ENCODE assay signal across 14 cellular contexts in the genomic region with DNA sequence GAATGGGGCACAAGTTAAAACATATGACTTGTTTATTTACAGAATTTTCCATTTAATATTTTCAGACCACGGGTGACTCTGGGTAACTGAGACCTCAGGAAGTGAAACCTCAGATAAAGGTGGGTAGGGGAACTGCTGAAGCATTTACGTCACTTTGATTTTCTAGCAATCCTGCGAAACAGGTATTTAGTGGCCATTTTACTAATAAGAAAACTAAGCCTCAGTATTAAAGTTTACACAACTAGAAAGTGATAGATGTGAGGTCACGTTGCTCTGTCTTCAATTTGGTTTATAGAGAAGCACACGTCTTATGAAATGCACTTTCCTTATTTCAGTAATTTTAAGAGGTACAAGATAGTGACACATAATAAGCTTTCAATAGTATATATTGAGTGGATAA.
A peak's percentile ranks its signal among the peaks of the same experiment; 100 is the strongest.
DNase-seq lines count a peak whose midpoint lies in the region; ATAC-seq, FAIRE-seq and TF ChIP-seq lines count a peak whose summit lies in the region.
"Had no signal": no experiment of that assay in that cellular context is flagged by ENCODE, and none has a peak within 500 bp of the region (broad histone marks: within the 10 kb centered on the region; RNA-seq: fewer than 3 reads in every experiment).

No MANE protein-coding gene starts in this region.

- no peak overlapping the region for H3K23ac ChIP-seq in H9 (ENCODE audit: insufficient read length, low read depth, low read length)

- no peak overlapping the region for H4K91ac ChIP-seq in H9 (ENCODE audit: insufficient read length, low read depth, low read length)

- H3K27me3 Mint-ChIP-seq in activated T-cell treated with anti-CD3 and anti-CD28 coated beads, Interleukin-2, amount 50 U/mL, for 24 hours = no peaks in the 10 kb centered on the region
- no peaks in the 10 kb centered on the region for H3K27me3 Mint-ChIP-seq in stimulated activated naive CD8-positive, alpha-beta T cell treated with anti-CD3 and anti-CD28 coated beads, Interleukin-15, Interleukin-2, amounts not matched to agents 100 ng/mL and 50 ng/mL, for 24 hours
- H3K27me3 Mint-ChIP-seq in H9 (ENCODE audit: low read depth) = peaks cover 20% of the 10 kb centered on the region

- H3K56ac ChIP-seq in H9 (ENCODE audit: insufficient read length, low read depth, low read length) = no peak overlapping the region

- no peaks in the 10 kb centered on the region for H3K9me3 Mint-ChIP-seq in activated T-cell treated with anti-CD3 and anti-CD28 coated beads, Interleukin-2, amount 50 U/mL, for 24 hours
- H3K9me3 Mint-ChIP-seq in stimulated activated naive CD8-positive, alpha-beta T cell treated with anti-CD3 and anti-CD28 coated beads, Interleukin-15, Interleukin-2, amounts not matched to agents 100 ng/mL and 50 ng/mL, for 24 hours = no peaks in the 10 kb centered on the region
- H3K9me3 Mint-ChIP-seq in H9 = no peaks in the 10 kb centered on the region

- no peak overlapping the region for H2AFZ ChIP-seq in H9 (ENCODE audit: low read length)

- H4K20me1 ChIP-seq in H9 (ENCODE audit: control insufficient read depth, insufficient read depth, insufficient read length) = no peaks in the 10 kb centered on the region

- peak overlapping the region; percentile 27 for H3K4me3 Mint-ChIP-seq in activated T-cell treated with anti-CD3 and anti-CD28 coated beads, Interleukin-2, amount 50 U/mL, for 24 hours
- H3K4me3 Mint-ChIP-seq in stimulated activated naive CD8-positive, alpha-beta T cell treated with anti-CD3 and anti-CD28 coated beads, Interleukin-15, Interleukin-2, amounts not matched to agents 100 ng/mL and 50 ng/mL, for 24 hours = peak overlapping the region; percentile 45
- H3K4me3 Mint-ChIP-seq in H9 = no peak overlapping the region

- peak; percentile 62 for ATAC-seq in GM21381 (IDR thresholded peaks at IDR 0.05; ENCODE audit: unreplicated experiment)
- ATAC-seq in HG03175 (IDR thresholded peaks at IDR 0.05; ENCODE audit: unreplicated experiment) = peak; percentile 67

- H3K27ac Mint-ChIP-seq in activated T-cell treated with anti-CD3 and anti-CD28 coated beads, Interleukin-2, amount 50 U/mL, for 24 hours = peak overlapping the region; percentile 93
- H3K27ac Mint-ChIP-seq in stimulated activated naive CD8-positive, alpha-beta T cell treated with anti-CD3 and anti-CD28 coated beads, Interleukin-15, Interleukin-2, amounts not matched to agents 100 ng/mL and 50 ng/mL, for 24 hours = peak overlapping the region; percentile 93
- H3K27ac Mint-ChIP-seq in H9 = no peak overlapping the region

- H2BK12ac ChIP-seq in H9 (ENCODE audit: insufficient read length, low read depth, low read length) = no peak overlapping the region

- H3K79me2 ChIP-seq in H9 (ENCODE audit: insufficient read depth, low read length) = no peaks in the 10 kb centered on the region

- H3K27me3 ChIP-seq in H9 (ENCODE audit: insufficient read depth, low read length) = peaks cover 4% of the 10 kb centered on the region; the same call in 1 of the 2 replicates

- no peak overlapping the region for H3K27ac ChIP-seq in H9 (ENCODE audit: insufficient read length, low read depth, low read length)

- H3K18ac ChIP-seq in H9 (ENCODE audit: insufficient read length, low read depth, low read length) = no peak overlapping the region

- H3K36me3 Mint-ChIP-seq in activated T-cell treated with anti-CD3 and anti-CD28 coated beads, Interleukin-2, amount 50 U/mL, for 24 hours (ENCODE audit: low read depth) = peaks cover 20% of the 10 kb centered on the region
- H3K36me3 Mint-ChIP-seq in stimulated activated naive CD8-positive, alpha-beta T cell treated with anti-CD3 and anti-CD28 coated beads, Interleukin-15, Interleukin-2, amounts not matched to agents 100 ng/mL and 50 ng/mL, for 24 hours (ENCODE audit: low read depth) = peaks cover 15% of the 10 kb centered on the region
- H3K36me3 Mint-ChIP-seq in H9 (ENCODE audit: insufficient read depth in 1 of 3, low read depth in 3 of 3) = no peaks in the 10 kb centered on the region

- H3K9me3 ChIP-seq in H9 (ENCODE audit: control insufficient read depth, low read depth, low read length) = no peaks in the 10 kb centered on the region

- peaks cover 70% of the 10 kb centered on the region for H3K4me1 Mint-ChIP-seq in activated T-cell treated with anti-CD3 and anti-CD28 coated beads, Interleukin-2, amount 50 U/mL, for 24 hours (ENCODE audit: low read depth)
- peaks cover 62% of the 10 kb centered on the region for H3K4me1 Mint-ChIP-seq in stimulated activated naive CD8-positive, alpha-beta T cell treated with anti-CD3 and anti-CD28 coated beads, Interleukin-15, Interleukin-2, amounts not matched to agents 100 ng/mL and 50 ng/mL, for 24 hours (ENCODE audit: low read depth)
- H3K4me1 Mint-ChIP-seq in H9 = peaks cover 5 to 9% of the 10 kb centered on the region in 2 experiments; a peak in 3 of 4 replicates

- H3T11ph ChIP-seq in H9 (ENCODE audit: low read length) = no peak overlapping the region

- H3K23me2 ChIP-seq in H9 (ENCODE audit: insufficient read length, low read depth, low read length, poor library complexity, severe bottlenecking) = no peaks in the 10 kb centered on the region

- DNase-seq in activated T-cell treated with anti-CD3 and anti-CD28 coated beads, Interleukin-2, amount 50 U/mL, for 24 hours = no peak
- no peak for DNase-seq in activated T-cell treated with anti-CD3 and anti-CD28 coated beads, Interleukin-2, amount 50 U/mL, for 48 hours
- no peak for DNase-seq in frontal cortex (ENCODE audit: low spot score in 2 of 2)
- no peak for DNase-seq in H9
- DNase-seq in NCI-H2029 treated with DMSO at 0.1 percent for 48 hours (lab: John Stamatoyannopoulos, UW) = no peak
- DNase-seq: ACHN; activated CD4-positive, CD25-positive, alpha-beta regulatory T cell treated with anti-CD3 and anti-CD28 coated beads, Interleukin-2, amount 50 U/mL, for 72 hours; activated naive CD4-positive, alpha-beta T cell; H7; NCI-H2171 treated with DMSO at 0.1 percent for 48 hours; stimulated activated CD4-positive, alpha-beta T cell treated with anti-CD3 and anti-CD28 coated beads, Interleukin-12 subunit alpha, Interleukin-12 subunit beta, amount 100 ng/mL, for 4 hours had no signal

- no peaks in the 10 kb centered on the region for H3K79me1 ChIP-seq in H9 (ENCODE audit: insufficient read depth, low read depth, low read length, poor library complexity, severe bottlenecking)

- H3K9ac ChIP-seq in H9 (ENCODE audit: extremely low read depth, insufficient read length, low read length) = no peak overlapping the region

- no peak overlapping the region for H4K5ac ChIP-seq in H9 (ENCODE audit: insufficient read length, low read depth, low read length)

- no peak overlapping the region for H2BK20ac ChIP-seq in H9 (ENCODE audit: low read depth, low read length, poor library complexity, severe bottlenecking)

- no peak for TF ChIP-seq CTCF in H9 (conservative IDR thresholded peaks at IDR 0.05)

- H2AK5ac ChIP-seq in H9 (ENCODE audit: insufficient read length, low read length) = no peak overlapping the region

- H4K8ac ChIP-seq in H9 (replicated peaks; ENCODE audit: insufficient read length, low read depth, low read length) = no peak overlapping the region

- no peak overlapping the region for H2BK5ac ChIP-seq in H9 (ENCODE audit: insufficient read length, low read length)

- H2BK15ac ChIP-seq in H9 (ENCODE audit: low read depth, low read length) = no peak overlapping the region

- no peak overlapping the region for H2BK120ac ChIP-seq in H9 (ENCODE audit: low read depth, low read length, poor library complexity, severe bottlenecking)

- no peak for FAIRE-seq in frontal cortex (lab: Jason Lieb, UNC)

- H3K14ac ChIP-seq in H9 (ENCODE audit: insufficient read depth, low read length) = no peak overlapping the region

- no CpG with 5 or more reads among the region's 5 CpGs for WGBS in H9 (ENCODE audit: extremely low coverage, insufficient read length, low lambda C conversion rate)

- no peaks in the 10 kb centered on the region for H3K4me1 ChIP-seq in H9 (ENCODE audit: insufficient read depth, low read length)

- no peak overlapping the region for H3K4me2 ChIP-seq in H9 (ENCODE audit: insufficient read depth, insufficient read length, low read length)

- H3K4ac ChIP-seq in H9 (ENCODE audit: low read depth, low read length) = no peak overlapping the region

Comparison
In these comparisons a context has a peak if more than half of its experiments do, and no peak if none do; other contexts are left out.
1. H3K27ac Mint-ChIP-seq: peak in activated T-cell treated with anti-CD3 and anti-CD28 coated beads, Interleukin-2, amount 50 U/mL, for 24 hours (single experiment) and stimulated activated naive CD8-positive, alpha-beta T cell treated with anti-CD3 and anti-CD28 coated beads, Interleukin-15, Interleukin-2, amounts not matched to agents 100 ng/mL and 50 ng/mL, for 24 hours (single experiment); none in H9 (0 of 3).
2. H3K4me3 Mint-ChIP-seq: peak in activated T-cell treated with anti-CD3 and anti-CD28 coated beads, Interleukin-2, amount 50 U/mL, for 24 hours (single experiment) and stimulated activated naive CD8-positive, alpha-beta T cell treated with anti-CD3 and anti-CD28 coated beads, Interleukin-15, Interleukin-2, amounts not matched to agents 100 ng/mL and 50 ng/mL, for 24 hours (single experiment); none in H9 (0 of 2).